13 cellular contexts compared by ENCODE assay signal in genomic region chr19:17026706-17027427, GRCh38. TPM values are rescaled to one million over a fixed set of nuclear protein-coding genes. Genes with fewer than 3 reads are reported as not detected.
DNase-seq lines count a peak whose midpoint lies in the region; ATAC-seq and TF ChIP-seq lines count a peak whose summit lies in the region.
"Had no signal": no experiment of that assay in that cellular context is flagged by ENCODE, and none has a peak within 500 bp of the region (broad histone marks: within the 10 kb centered on the region; RNA-seq: fewer than 3 reads in every experiment).

TSS of gene CPAMD8 (minus strand) at chr19:17026810. CDS start at chr19:17026642, 168 bp downstream.

- H3K9me3 ChIP-seq in neural cell (ENCODE audit: low read length) (peaks cover 11% of the 10 kb centered on the region), BE2C (no peaks in the 10 kb centered on the region)

- H3K4me1 ChIP-seq in BE2C = no peaks in the 10 kb centered on the region

- peaks cover 8% of the 10 kb centered on the region for H3K9me3 Mint-ChIP-seq in glutamatergic neuron (ENCODE audit: unreplicated experiment)

- H2AFZ ChIP-seq in neural cell (ENCODE audit: low read depth, low read length) = no peak within 1 kb of the TSS

- H3K9ac ChIP-seq in neural cell (ENCODE audit: low read length) = peak within 1 kb of the TSS; percentile 9

- no peaks in the 10 kb centered on the region for H3K79me2 ChIP-seq in neural cell (replicated peaks; ENCODE audit: insufficient read depth, low read length)

- peak within 1 kb of the TSS; percentile 81 for H3K4me3 Mint-ChIP-seq in glutamatergic neuron (ENCODE audit: unreplicated experiment)

- no peak within 1 kb of the TSS for H3K27ac Mint-ChIP-seq in glutamatergic neuron (ENCODE audit: unreplicated experiment)

- intact Hi-C loops in Right ventricle myocardium inferior (cut with DNase I) (no loop called here), cardiac septum (cut with DNase I) (no loop called here)

- H3K36me3 ChIP-seq in neural cell (ENCODE audit: insufficient read depth, low read length) (no peaks in the 10 kb centered on the region), BE2C (no peaks in the 10 kb centered on the region)
- H3K36me3 ChIP-seq: brain microvascular endothelial cell, transverse colon had no signal

- H3K4me2 ChIP-seq in neural cell (ENCODE audit: low read length) = no peak within 1 kb of the TSS

- no peaks in the 10 kb centered on the region for H3F3A ChIP-seq in neural cell (ENCODE audit: insufficient read depth, low read length, poor library complexity, severe bottlenecking)

- TF ChIP-seq CTCF in glutamatergic neuron (IDR thresholded peaks at IDR 0.05; ENCODE audit: partially characterized antibody, unreplicated experiment) (no peak), neural cell (IDR thresholded peaks at IDR 0.05; ENCODE audit: poor library complexity, severe bottlenecking) (no peak), BE2C (IDR thresholded peaks at IDR 0.05; ENCODE audit: low read depth, low read length) (no peak)

- H4K20me1 ChIP-seq in neural cell (ENCODE audit: insufficient read depth) = no peaks in the 10 kb centered on the region

- no peak for TF ChIP-seq RAD21 in neural cell (conservative IDR thresholded peaks at IDR 0.05)

- DNase-seq in Right ventricle myocardium inferior (ENCODE audit: missing footprints) = peak; percentile 11
- DNase-seq in cardiac septum (ENCODE audit: low spot score) = no peak
- no peak for DNase-seq in glutamatergic neuron
- DNase-seq in HuH-7 (ENCODE audit: low spot score) = no peak
- no peak for DNase-seq in RKO (ENCODE audit: low spot score)
- no peak for DNase-seq in BE2C
- DNase-seq: AML-193, brain microvascular endothelial cell, NCI-H446 had no signal

- H3K27ac ChIP-seq in neural cell (ENCODE audit: low read length) = no peak within 1 kb of the TSS
- H3K27ac ChIP-seq: brain microvascular endothelial cell, transverse colon had no signal

- peaks cover 12% of the 10 kb centered on the region for H3K27me3 Mint-ChIP-seq in glutamatergic neuron (ENCODE audit: unreplicated experiment)

- H3K4me3 ChIP-seq in neural cell (ENCODE audit: low read length) (peak within 1 kb of the TSS; percentile 63), BE2C (ENCODE audit: low read depth, low read length) (no peak within 1 kb of the TSS)

- no peak for TF ChIP-seq EP300 in neural cell (conservative IDR thresholded peaks at IDR 0.05; ENCODE audit: poor library complexity, severe bottlenecking)

- H3K4me1 Mint-ChIP-seq in glutamatergic neuron (ENCODE audit: low read depth, unreplicated experiment) = no peaks in the 10 kb centered on the region

- ATAC-seq in Right ventricle myocardium inferior (no peak), HG03457 (IDR thresholded peaks at IDR 0.05; ENCODE audit: unreplicated experiment) (no peak)

- peaks cover 16% of the 10 kb centered on the region for H3K27me3 ChIP-seq in neural cell (ENCODE audit: insufficient read depth, low read depth, low read length)
- peaks cover 21% of the 10 kb centered on the region for H3K27me3 ChIP-seq in BE2C

- peaks cover 23% of the 10 kb centered on the region for H3K36me3 Mint-ChIP-seq in glutamatergic neuron (ENCODE audit: unreplicated experiment)

- no peaks in the 10 kb centered on the region for H3K9me2 ChIP-seq in neural cell (ENCODE audit: insufficient read depth, low read length)

TF ChIP-seq in neural cell, 6 proteins besides CTCF, POLR2A, EP300 and RAD21:
- no peak for TF ChIP-seq SMC3 (conservative IDR thresholded peaks at IDR 0.05; ENCODE audit: poor library complexity)
- peak; percentile 1 for TF ChIP-seq MXI1 (conservative IDR thresholded peaks at IDR 0.05; ENCODE audit: poor library complexity, severe bottlenecking)
TF ChIP-seq in neural cell: peak in this region for 1.

RNA-seq across cellular contexts. Expression of gene CPAMD8, which starts in this region (rescaled TPM):
- total RNA-seq in Right ventricle myocardium inferior (16.0 TPM), cardiac septum (7.1 TPM), glutamatergic neuron (ENCODE audit: unreplicated experiment) (15.4 TPM)
- polyA plus RNA-seq in neural cell = 1.9 and 4.2 TPM in 2 replicates
- polyA minus RNA-seq in neural cell = 0.46 and 1.5 TPM in 2 replicates
- polyA plus RNA-seq in BE2C (2012; ENCODE audit: insufficient read depth, insufficient read length, low read depth) = 0.11 TPM
- total RNA-seq: HT1080 had no signal
